8 cellular contexts compared by ENCODE assay signal in genomic region chr6:53302678-53303360, GRCh38. TPM values are rescaled to one million over a fixed set of nuclear protein-coding genes. Genes with fewer than 3 reads are reported as not detected.
A peak's percentile ranks its signal among the peaks of the same experiment; 100 is the strongest.
DNase-seq lines count a peak whose midpoint lies in the region; ATAC-seq and TF ChIP-seq lines count a peak whose summit lies in the region.

No MANE protein-coding gene starts in this region.

- H3K27me3 ChIP-seq in fibroblast of lung (ENCODE audit: control insufficient read depth, insufficient read depth, low read length) (no peaks in the 10 kb centered on the region), rectal smooth muscle tissue (ENCODE audit: control insufficient read depth, insufficient read depth, low read length) (no peaks in the 10 kb centered on the region)

- peak overlapping the region; percentile 4 for H3K27ac ChIP-seq in fibroblast of lung (ENCODE audit: insufficient read depth, low read length)
- H3K27ac ChIP-seq in rectal smooth muscle tissue (ENCODE audit: low read depth, low read length), result no peak overlapping the region

- H3K4me3 ChIP-seq in fibroblast of lung (replicated peaks in 1 of 4; ENCODE audit: control extremely low read depth in 1 of 4, insufficient read depth in 1 of 4, low read depth in 3 of 4, low read length in 4 of 4) (peak overlapping the region in 2 of 4 experiments; percentile 15 to 47), rectal smooth muscle tissue (ENCODE audit: low read length) (peak overlapping the region; percentile 16)

- no peak overlapping the region for H2AFZ ChIP-seq in fibroblast of lung (ENCODE audit: low read length)

- H3K9ac ChIP-seq in fibroblast of lung (ENCODE audit: insufficient read depth, low read length) (no peak overlapping the region), rectal smooth muscle tissue (ENCODE audit: low read length) (no peak overlapping the region)

- H3K4me2 ChIP-seq in fibroblast of lung (ENCODE audit: extremely low read depth, insufficient read depth, low read length), result peak overlapping the region; percentile 82

- H3K9me3 ChIP-seq in fibroblast of lung (ENCODE audit: control insufficient read depth, insufficient read depth, low read depth, low read length), result no peaks in the 10 kb centered on the region

- no peak for TF ChIP-seq CTCF in fibroblast of lung (conservative IDR thresholded peaks at IDR 0.05 in 1 of 2, IDR thresholded peaks at IDR 0.05 in 1 of 2; ENCODE audit: low read depth in 1 of 2, low read length in 2 of 2)

- H4K20me1 ChIP-seq in fibroblast of lung (ENCODE audit: control insufficient read depth, extremely low read depth, insufficient read depth, low read length), result no peaks in the 10 kb centered on the region

- H3K36me3 ChIP-seq in fibroblast of lung (ENCODE audit: control insufficient read depth, insufficient read depth, low read length), result no peaks in the 10 kb centered on the region
- no peaks in the 10 kb centered on the region for H3K36me3 ChIP-seq in rectal smooth muscle tissue (ENCODE audit: control insufficient read depth, insufficient read depth, low read length)

- H3K4me1 ChIP-seq in fibroblast of lung (ENCODE audit: control insufficient read depth, extremely low read depth, insufficient read depth, low read length) (peaks cover 5% of the 10 kb centered on the region), rectal smooth muscle tissue (ENCODE audit: control insufficient read depth, insufficient read depth, low read length) (peaks cover 25% of the 10 kb centered on the region)

- no peak for ATAC-seq in HG03469 (IDR thresholded peaks at IDR 0.05; ENCODE audit: unreplicated experiment)
- no peak for ATAC-seq in GM19395 (IDR thresholded peaks at IDR 0.05; ENCODE audit: unreplicated experiment)

- peak; percentile 84 for DNase-seq in GM04503 (ENCODE audit: low read depth)
- DNase-seq in SW480 (ENCODE audit: low spot score), result peak; percentile 20
- peak; percentile 58 to 97 for DNase-seq in fibroblast of lung (ENCODE audit: low read depth in 2 of 2)
- no peak for DNase-seq in mucosa of gallbladder (ENCODE audit: low spot score)
- DNase-seq in NCI-H82 (lab: John Stamatoyannopoulos, UW), result no peak

- H3K79me2 ChIP-seq in fibroblast of lung (ENCODE audit: control insufficient read depth, insufficient read depth, low read length), result peaks cover 26% of the 10 kb centered on the region

RNA-seq across cellular contexts. Expression of gene ELOVL5, which starts 45.9 kb away (rescaled TPM):
- total RNA-seq in fibroblast of lung (61.6 and 67.7 TPM in 2 replicates), mucosa of gallbladder (83.3 TPM)
- 71.6 and 96.7 TPM in 2 replicates for polyA plus RNA-seq in fibroblast of lung
- polyA plus RNA-seq in fibroblast of lung (2012), result 74.5 and 96.4 TPM in 2 replicates
- polyA minus RNA-seq in fibroblast of lung (ENCODE audit: low replicate concordance), result 75.9 and 80.8 TPM in 2 replicates

Comparison
In these comparisons a context has a peak if more than half of its experiments do, and no peak if none do; other contexts are left out.
1. DNase-seq: peak in GM04503 (single experiment), SW480 (single experiment) and fibroblast of lung (2 of 2); none in mucosa of gallbladder (single experiment) and NCI-H82 (single experiment).